ENCODE assay signal across 8 cellular contexts in genomic region chr12:125533434-125534029, GRCh38.
A peak's percentile ranks its signal among the peaks of the same experiment; 100 is the strongest.
DNase-seq lines count a peak whose midpoint lies in the region; ATAC-seq and TF ChIP-seq lines count a peak whose summit lies in the region.

No MANE protein-coding gene starts in this region.

- intact Hi-C loops in activated CD8-positive, alpha-beta T cell treated with anti-CD3 and anti-CD28 coated beads for 36 hours (cut with micrococcal nuclease) = loop anchor here (5.0 to 10.0 kb wide), 2 partner anchors 151 to 239 kb away; no protein-coding TSS in a partner anchor
- intact Hi-C loops in CD8-positive, alpha-beta T cell (cut with DNase I, micrococcal nuclease) = no loop called here

- no peaks in the 10 kb centered on the region for H3K4me1 Mint-ChIP-seq in activated CD8-positive, alpha-beta T cell treated with anti-CD3 and anti-CD28 coated beads for 36 hours (ENCODE audit: low read depth)
- no peaks in the 10 kb centered on the region for H3K4me1 Mint-ChIP-seq in stimulated activated naive CD8-positive, alpha-beta T cell treated with anti-CD3 and anti-CD28 coated beads, Interleukin-15, amount 100 ng/mL, for 72 hours
- no peaks in the 10 kb centered on the region for H3K4me1 Mint-ChIP-seq in CD8-positive, alpha-beta T cell (ENCODE audit: low read depth)

- no peaks in the 10 kb centered on the region for H3K36me3 ChIP-seq in KMS-11 (ENCODE audit: insufficient read depth)
- H3K36me3 ChIP-seq in CD8-positive, alpha-beta T cell (ENCODE audit: insufficient read depth, low read length) = no peaks in the 10 kb centered on the region

- H3K4me3 Mint-ChIP-seq in activated CD8-positive, alpha-beta T cell treated with anti-CD3 and anti-CD28 coated beads for 36 hours = no peak overlapping the region
- H3K4me3 Mint-ChIP-seq in stimulated activated naive CD8-positive, alpha-beta T cell treated with anti-CD3 and anti-CD28 coated beads, Interleukin-15, amount 100 ng/mL, for 72 hours = no peak overlapping the region
- H3K4me3 Mint-ChIP-seq in CD8-positive, alpha-beta T cell = no peak overlapping the region

- no peaks in the 10 kb centered on the region for H3K79me2 ChIP-seq in KMS-11 (ENCODE audit: insufficient read depth, low read depth)

- POLR2A ChIA-PET in activated CD8-positive, alpha-beta T cell treated with anti-CD3 and anti-CD28 coated beads for 36 hours (lab: Charles Lee) = no interaction called here
- POLR2A ChIA-PET in CD8-positive, alpha-beta T cell (lab: Charles Lee) = no interaction called here

- H3K4me3 ChIP-seq in KMS-11 (IDR thresholded peaks at IDR 0.05; ENCODE audit: insufficient read depth, low read depth, low read length) = no peak overlapping the region
- no peak overlapping the region for H3K4me3 ChIP-seq in CD8-positive, alpha-beta T cell (ENCODE audit: low read depth, low read length)

- no peaks in the 10 kb centered on the region for H3K9me3 Mint-ChIP-seq in activated CD8-positive, alpha-beta T cell treated with anti-CD3 and anti-CD28 coated beads for 36 hours
- no peaks in the 10 kb centered on the region for H3K9me3 Mint-ChIP-seq in stimulated activated naive CD8-positive, alpha-beta T cell treated with anti-CD3 and anti-CD28 coated beads, Interleukin-15, amount 100 ng/mL, for 72 hours
- no peaks in the 10 kb centered on the region for H3K9me3 Mint-ChIP-seq in CD8-positive, alpha-beta T cell

- peaks cover 4% of the 10 kb centered on the region for H3K27me3 Mint-ChIP-seq in activated CD8-positive, alpha-beta T cell treated with anti-CD3 and anti-CD28 coated beads for 36 hours
- H3K27me3 Mint-ChIP-seq in stimulated activated naive CD8-positive, alpha-beta T cell treated with anti-CD3 and anti-CD28 coated beads, Interleukin-15, amount 100 ng/mL, for 72 hours = peaks cover 10% of the 10 kb centered on the region
- peaks cover 21% of the 10 kb centered on the region for H3K27me3 Mint-ChIP-seq in CD8-positive, alpha-beta T cell (ENCODE audit: low read depth)

- peak; percentile 19 for DNase-seq in COLO668 (lab: John Stamatoyannopoulos, UW; ENCODE audit: unreplicated experiment)
- peak; percentile 28 for DNase-seq in GM19238 (ENCODE audit: insufficient read length, low spot score)
- DNase-seq in activated CD8-positive, alpha-beta T cell treated with anti-CD3 and anti-CD28 coated beads for 36 hours = peak; percentile 44
- peak; percentile 20 for DNase-seq in iPS DF 19.7 (ENCODE audit: low read depth, low spot score)
- DNase-seq in stimulated activated naive CD8-positive, alpha-beta T cell treated with anti-CD3 and anti-CD28 coated beads, Interleukin-15, amount 100 ng/mL, for 72 hours = peak in 1 of 2 donors; percentile 21
- DNase-seq in CD8-positive, alpha-beta T cell = no peak

- H2AFZ ChIP-seq in KMS-11 (ENCODE audit: low read depth) = no peak overlapping the region

- H3K27ac ChIP-seq in KMS-11 = no peak overlapping the region
- H3K27ac ChIP-seq in CD8-positive, alpha-beta T cell (ENCODE audit: low read depth, low read length) = no peak overlapping the region

- no peaks in the 10 kb centered on the region for H3K9me3 ChIP-seq in CD8-positive, alpha-beta T cell (ENCODE audit: low read length)

- H3K4me1 ChIP-seq in KMS-11 (ENCODE audit: low read depth, poor library complexity, severe bottlenecking) = no peaks in the 10 kb centered on the region
- H3K4me1 ChIP-seq in CD8-positive, alpha-beta T cell (ENCODE audit: insufficient read depth, low read length) = no peaks in the 10 kb centered on the region

- H3K9ac ChIP-seq in KMS-11 = no peak overlapping the region

- no peaks in the 10 kb centered on the region for H3K27me3 ChIP-seq in KMS-11 (ENCODE audit: insufficient read depth, low read depth)
- H3K27me3 ChIP-seq in CD8-positive, alpha-beta T cell (ENCODE audit: insufficient read depth, low read length) = no peaks in the 10 kb centered on the region

- CTCF ChIA-PET in activated CD8-positive, alpha-beta T cell treated with anti-CD3 and anti-CD28 coated beads for 36 hours (lab: Charles Lee) = interaction anchor here (1.2 to 1.7 kb wide), 2 partner anchors 17 to 19 kb away, joined by 3 to 4 read pairs; no protein-coding TSS in a partner anchor
- CTCF ChIA-PET in CD8-positive, alpha-beta T cell (lab: Charles Lee) = no interaction called here

- TF ChIP-seq CTCF in KMS-11 (conservative IDR thresholded peaks at IDR 0.05; ENCODE audit: low read depth, low read length) = 0 out of 2 replicates have a peak, but pooled peaks have one; percentile 27
- TF ChIP-seq CTCF in activated CD8-positive, alpha-beta T cell treated with anti-CD3 and anti-CD28 coated beads for 36 hours (IDR thresholded peaks at IDR 0.05) = peak; percentile 64
- no peak for TF ChIP-seq CTCF in CD8-positive, alpha-beta T cell (IDR thresholded peaks at IDR 0.05)

- H3K4me2 ChIP-seq in KMS-11 = no peak overlapping the region

- H4K20me1 ChIP-seq in KMS-11 (ENCODE audit: insufficient read depth) = no peaks in the 10 kb centered on the region

- no peaks in the 10 kb centered on the region for H3K36me3 Mint-ChIP-seq in activated CD8-positive, alpha-beta T cell treated with anti-CD3 and anti-CD28 coated beads for 36 hours (ENCODE audit: low read depth)
- H3K36me3 Mint-ChIP-seq in CD8-positive, alpha-beta T cell = no peaks in the 10 kb centered on the region

- no peak for ATAC-seq in activated CD8-positive, alpha-beta T cell treated with anti-CD3 and anti-CD28 coated beads for 36 hours
- peak; percentile 54 for ATAC-seq in stimulated activated naive CD8-positive, alpha-beta T cell treated with anti-CD3 and anti-CD28 coated beads, Interleukin-15, amount 100 ng/mL, for 72 hours
- no peak for ATAC-seq in GM18861 (IDR thresholded peaks at IDR 0.05; ENCODE audit: unreplicated experiment)
- no peak for ATAC-seq in CD8-positive, alpha-beta T cell

- H3K27ac Mint-ChIP-seq in activated CD8-positive, alpha-beta T cell treated with anti-CD3 and anti-CD28 coated beads for 36 hours = no peak overlapping the region
- no peak overlapping the region for H3K27ac Mint-ChIP-seq in stimulated activated naive CD8-positive, alpha-beta T cell treated with anti-CD3 and anti-CD28 coated beads, Interleukin-15, amount 100 ng/mL, for 72 hours
- no peak overlapping the region for H3K27ac Mint-ChIP-seq in CD8-positive, alpha-beta T cell

Comparison
In these comparisons a context has a peak if more than half of its experiments do, and no peak if none do; other contexts are left out.
1. DNase-seq: peak in COLO668 (single experiment), GM19238 (single experiment), activated CD8-positive, alpha-beta T cell treated with anti-CD3 and anti-CD28 coated beads for 36 hours (single experiment) and iPS DF 19.7 (single experiment); none in CD8-positive, alpha-beta T cell (0 of 7).